In the genomic region with DNA sequence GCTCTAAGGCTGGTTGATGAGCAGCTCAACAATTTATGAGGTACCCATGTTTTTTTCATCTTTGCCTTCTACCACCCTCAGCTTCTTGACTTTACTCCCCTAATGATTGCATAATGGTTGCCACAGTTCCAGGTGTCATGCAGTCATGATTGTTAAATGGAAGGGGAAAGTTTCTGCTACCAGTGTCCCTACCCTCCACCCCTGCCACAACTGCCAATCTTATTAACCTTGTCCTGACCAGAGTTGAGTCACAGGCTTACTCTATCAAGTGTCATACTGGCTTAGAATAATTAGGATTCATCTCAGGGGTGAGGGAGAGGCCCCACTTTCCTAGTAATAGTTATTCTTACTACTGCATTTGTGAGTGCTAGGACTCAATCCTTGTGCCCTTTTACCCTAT, we compare ENCODE assay signal across 26 cellular contexts.
DNase-seq lines count a peak whose midpoint lies in the region; ATAC-seq lines count a peak whose summit lies in the region.
"Had no signal": no experiment of that assay in that cellular context is flagged by ENCODE, and none has a peak within 500 bp of the region (broad histone marks: within the 10 kb centered on the region; RNA-seq: fewer than 3 reads in every experiment).

No MANE protein-coding gene starts in this region.

- H3K9me3 Mint-ChIP-seq in effector memory CD8-positive, alpha-beta T cell = no peaks in the 10 kb centered on the region
- H3K9me3 Mint-ChIP-seq: activated naive CD8-positive, alpha-beta T cell treated with anti-CD3 and anti-CD28 coated beads, Interleukin-2, amount 10 ng/mL, durations not matched to agents 7 days and 5 days; GM23338; nephron progenitor cell; T-helper 2 cell treated with Interferon-gamma antibody and Interleukin-4, amounts not matched to agents 5 μg/mL and 100 μg/mL, for 36 hours; WTC11 had no signal

- no peaks in the 10 kb centered on the region for H3K27me3 Mint-ChIP-seq in effector memory CD8-positive, alpha-beta T cell
- H3K27me3 Mint-ChIP-seq: activated naive CD8-positive, alpha-beta T cell treated with anti-CD3 and anti-CD28 coated beads, Interleukin-2, amount 10 ng/mL, durations not matched to agents 7 days and 5 days; B cell had no signal

- H3K36me3 Mint-ChIP-seq in effector memory CD8-positive, alpha-beta T cell (ENCODE audit: insufficient read depth) = peaks cover 4% of the 10 kb centered on the region
- H3K36me3 Mint-ChIP-seq: WTC11 had no signal

- DNase-seq in activated CD4-positive, CD25-positive, alpha-beta regulatory T cell (lab: John Stamatoyannopoulos, UW) = no peak
- peak; percentile 10 for DNase-seq in stimulated activated CD4-positive, alpha-beta T cell treated with anti-CD3 and anti-CD28 coated beads, Interleukin-4, amount 100 ng/mL, for 24 hours
- no peak for DNase-seq in stimulated activated CD4-positive, alpha-beta T cell treated with anti-CD3 and anti-CD28 coated beads, Interleukin-12 subunit alpha, Interleukin-12 subunit beta, amount 100 ng/mL, for 4 hours
- no peak for DNase-seq in effector memory CD8-positive, alpha-beta T cell
- DNase-seq in NCI-H1092 (lab: John Stamatoyannopoulos, UW) (no peak), NCI-H1092 treated with DMSO at 0.1 percent for 48 hours (lab: John Stamatoyannopoulos, UW) (no peak)
- DNase-seq: activated naive CD8-positive, alpha-beta T cell treated with anti-CD3 and anti-CD28 coated beads, Interleukin-2, amount 10 ng/mL, durations not matched to agents 7 days and 5 days; activated T-cell treated with anti-CD3 and anti-CD28 coated beads, Interleukin-2, amount 50 U/mL, for 48 hours; DMS53; head of caudate nucleus; kidney glomerular epithelial cell; NCI-H1105; NCI-H1930; NCI-H526 treated with DMSO at 0.1 percent for 48 hours; nephron progenitor cell; sigmoid colon; substantia nigra; upper lobe of left lung had no signal

- peaks cover 3 to 33% of the 10 kb centered on the region in 2 donors for H3K4me1 Mint-ChIP-seq in effector memory CD8-positive, alpha-beta T cell (ENCODE audit: low read depth in 2 of 2)

- H3K4me3 Mint-ChIP-seq in effector memory CD8-positive, alpha-beta T cell = no peak overlapping the region
- H3K4me3 Mint-ChIP-seq: activated naive CD8-positive, alpha-beta T cell treated with anti-CD3 and anti-CD28 coated beads, Interleukin-2, amount 10 ng/mL, durations not matched to agents 7 days and 5 days; B cell; GM23338; nephron progenitor cell; T-helper 2 cell treated with Interferon-gamma antibody and Interleukin-4, amounts not matched to agents 5 μg/mL and 100 μg/mL, for 36 hours; WTC11 had no signal

- ATAC-seq in activated CD4-positive, CD25-positive, alpha-beta regulatory T cell treated with anti-CD3 and anti-CD28 coated beads, Interleukin-2, amount 50 U/mL, for 24 hours = peak; percentile 85 to 87
- no peak for ATAC-seq in effector memory CD8-positive, alpha-beta T cell (replicated peaks)
- ATAC-seq in GM19035 (IDR thresholded peaks at IDR 0.05; ENCODE audit: unreplicated experiment) = no peak
- ATAC-seq: A549, GM23338, SK-N-SH treated with all-trans-retinoic acid at 6 μM for 48 hours, WTC11 had no signal

- peak overlapping the region; percentile 19 to 69 for H3K27ac Mint-ChIP-seq in effector memory CD8-positive, alpha-beta T cell
- H3K27ac Mint-ChIP-seq: activated naive CD8-positive, alpha-beta T cell treated with anti-CD3 and anti-CD28 coated beads, Interleukin-2, amount 10 ng/mL, durations not matched to agents 7 days and 5 days; B cell; GM23338; nephron progenitor cell; T-helper 2 cell treated with Interferon-gamma antibody and Interleukin-4, amounts not matched to agents 5 μg/mL and 100 μg/mL, for 36 hours had no signal

Comparison
In these comparisons a context has a peak if more than half of its experiments do, and no peak if none do; other contexts are left out.
1. ATAC-seq: peak in activated CD4-positive, CD25-positive, alpha-beta regulatory T cell treated with anti-CD3 and anti-CD28 coated beads, Interleukin-2, amount 50 U/mL, for 24 hours (2 of 2); none in effector memory CD8-positive, alpha-beta T cell (single experiment) and GM19035 (single experiment).